Comparison of ENCODE assay signal across 8 cellular contexts in the genomic region with DNA sequence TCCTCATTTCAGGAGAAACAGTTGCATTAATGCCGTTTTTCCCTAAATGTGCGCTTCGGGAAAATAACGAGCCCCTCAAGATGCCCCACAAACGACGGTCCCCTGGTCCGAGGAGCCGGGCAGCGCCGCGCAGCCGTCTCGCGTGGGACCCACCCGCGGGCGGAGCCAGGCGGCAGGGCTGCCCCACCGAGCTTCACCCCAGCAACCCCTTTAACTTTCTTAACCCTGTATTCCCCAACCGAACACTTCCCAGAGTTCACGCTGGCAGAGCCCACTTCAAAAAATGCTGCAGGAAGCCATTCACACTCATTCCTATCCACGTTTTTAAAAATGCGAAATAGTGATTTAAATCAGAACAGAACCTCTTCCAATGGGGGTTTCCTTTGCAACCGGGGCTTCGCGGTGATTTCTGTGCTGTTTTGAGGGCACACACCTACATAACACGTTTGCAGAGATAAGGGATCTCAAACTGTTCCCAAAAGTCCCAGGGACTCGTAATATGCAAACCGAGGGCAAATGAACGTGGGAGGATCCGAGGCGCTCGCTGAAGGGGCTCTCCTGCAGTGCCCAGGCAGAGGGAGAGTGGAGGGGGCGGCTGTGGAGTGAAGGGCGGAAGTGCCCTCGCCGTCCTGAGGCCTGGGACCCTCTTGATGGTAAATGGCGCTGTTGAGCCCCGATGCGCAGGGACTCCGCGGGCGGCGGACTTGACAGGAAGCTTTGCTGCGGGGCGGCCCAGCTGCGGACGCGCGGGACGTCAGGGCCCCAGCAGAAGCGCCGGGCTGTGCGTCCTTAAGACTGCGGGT.
DNase-seq lines count a peak whose midpoint lies in the region; ATAC-seq, FAIRE-seq and TF ChIP-seq lines count a peak whose summit lies in the region.

No MANE protein-coding gene starts in this region.

- ATAC-seq in HG03175 (IDR thresholded peaks at IDR 0.05; ENCODE audit: unreplicated experiment) (peak; percentile 93), Panc1 (peak; percentile 95)
- peak; percentile 88 for ATAC-seq in activated naive CD8-positive, alpha-beta T cell treated with anti-CD3 and anti-CD28 coated beads, Interleukin-2, amount 50 U/mL, for 24 hours

- peak; percentile 85 for FAIRE-seq in GM19239 (lab: Jason Lieb, UNC)

- in situ Hi-C loops in Panc1 (cut with HindIII; ENCODE audit: low pct_unique_long_range_greater_than_20kb, low sequenced_read_pairs) = no loop called here

- H3K9me3 Mint-ChIP-seq in CD4-positive, alpha-beta memory T cell = peaks cover 0 to 3% (median 0%) of the 10 kb centered on the region in 8 donors
- H3K9me3 Mint-ChIP-seq in activated naive CD8-positive, alpha-beta T cell treated with anti-CD3 and anti-CD28 coated beads, Interleukin-2, amount 50 U/mL, for 24 hours = no peaks in the 10 kb centered on the region

- no peak overlapping the region for H3K27ac ChIP-seq in CD4-positive, alpha-beta memory T cell (ENCODE audit: low read depth, low read length)
- H3K27ac ChIP-seq in Panc1 (ENCODE audit: low read length) (no peak overlapping the region), sigmoid colon (peak overlapping the region in 2 of 4 donors; percentile 10 to 49)

- no peaks in the 10 kb centered on the region for H3K9me3 ChIP-seq in CD4-positive, alpha-beta memory T cell (ENCODE audit: control insufficient read depth in 1 of 2, low read length in 2 of 2)
- H3K9me3 ChIP-seq in Panc1 (ENCODE audit: control insufficient read depth, insufficient read depth, low read depth, low read length) = no peaks in the 10 kb centered on the region
- no peaks in the 10 kb centered on the region for H3K9me3 ChIP-seq in sigmoid colon

- H3K27me3 Mint-ChIP-seq in CD4-positive, alpha-beta memory T cell = peaks cover 9 to 22% of the 10 kb centered on the region in 2 donors
- H3K27me3 Mint-ChIP-seq in activated naive CD8-positive, alpha-beta T cell treated with anti-CD3 and anti-CD28 coated beads, Interleukin-2, amount 50 U/mL, for 24 hours = peaks cover 41% of the 10 kb centered on the region

- peaks cover 4 to 9% (median 6%) of the 10 kb centered on the region in 4 donors for H3K4me1 Mint-ChIP-seq in CD4-positive, alpha-beta memory T cell
- peaks cover 9% of the 10 kb centered on the region for H3K4me1 Mint-ChIP-seq in activated naive CD8-positive, alpha-beta T cell treated with anti-CD3 and anti-CD28 coated beads, Interleukin-2, amount 50 U/mL, for 24 hours

- no peak for TF ChIP-seq POLR2A in sigmoid colon (IDR thresholded peaks at IDR 0.05)

- intact Hi-C loops in CD4-positive, alpha-beta memory T cell (cut with micrococcal nuclease) = loop anchor here (5.0 kb wide), 1 partner anchor 357 kb away; no protein-coding TSS in a partner anchor
- intact Hi-C loops in Panc1 (cut with micrococcal nuclease; ENCODE audit: unreplicated experiment) = no loop called here
- intact Hi-C loops in sigmoid colon (cut with DNase I) = no loop called here

- 1% methylated on average over 55 of the region's 55 CpGs for WGBS in sigmoid colon, 2 donors

- peaks cover 4% of the 10 kb centered on the region for H3K4me1 ChIP-seq in CD4-positive, alpha-beta memory T cell (ENCODE audit: insufficient read depth, low read length)
- H3K4me1 ChIP-seq in Panc1 (ENCODE audit: control insufficient read depth, insufficient read depth, low read length) (peaks cover 4% of the 10 kb centered on the region; the same call in 1 of the 2 replicates), sigmoid colon (peaks cover 0 to 14% (median 7%) of the 10 kb centered on the region in 4 donors)

- POLR2A ChIA-PET in CD4-positive, alpha-beta memory T cell (lab: Charles Lee; ENCODE audit: partially characterized antibody) = no interaction called here
- POLR2A ChIA-PET in Panc1 (lab: Charles Lee) = no interaction called here

- no TSS peak for BruUV-seq in Panc1 (replicated peaks; lab: Mats Ljungman, UMichigan)

- no peaks in the 10 kb centered on the region for H3K27me3 ChIP-seq in CD4-positive, alpha-beta memory T cell (ENCODE audit: insufficient read depth, low read length)
- H3K27me3 ChIP-seq in Panc1 (ENCODE audit: control insufficient read depth, insufficient read depth, low read length) (peaks cover 32% of the 10 kb centered on the region), sigmoid colon (no peaks in the 10 kb centered on the region)

- TF ChIP-seq EP300 in sigmoid colon (IDR thresholded peaks at IDR 0.05) = no peak

- peak overlapping the region in 3 of 7 donors; percentile 18 to 67 (median 31) for H3K27ac Mint-ChIP-seq in CD4-positive, alpha-beta memory T cell
- H3K27ac Mint-ChIP-seq in activated naive CD8-positive, alpha-beta T cell treated with anti-CD3 and anti-CD28 coated beads, Interleukin-2, amount 50 U/mL, for 24 hours = no peak overlapping the region

- TF ChIP-seq CTCF in Panc1 (IDR thresholded peaks at IDR 0.05) = peak; percentile 27; the same call in 1 of the 2 replicates
- TF ChIP-seq CTCF in sigmoid colon (IDR thresholded peaks at IDR 0.05) = no peak

- H3K4me3 ChIP-seq in CD4-positive, alpha-beta memory T cell (ENCODE audit: low read length in 2 of 2) = peak overlapping the region in 1 of 2 donors; percentile 42
- H3K4me3 ChIP-seq in Panc1 (ENCODE audit: low read depth in 2 of 2, low read length in 2 of 2) (peak overlapping the region; percentile 48 to 71), sigmoid colon (peak overlapping the region; percentile 49 to 69 (median 51))

- DNase-seq in CD4-positive, alpha-beta memory T cell = peak; percentile 4 to 39 (median 14)
- DNase-seq in GM19239 (ENCODE audit: insufficient read length, low spot score) = peak; percentile 28
- DNase-seq in Panc1 (ENCODE audit: low read depth, low spot score) = no peak
- DNase-seq in activated naive CD8-positive, alpha-beta T cell treated with anti-CD3 and anti-CD28 coated beads, Interleukin-2, amount 50 U/mL, for 24 hours = peak; percentile 57
- peak; percentile 7 for DNase-seq in hepatic stellate cell (ENCODE audit: low spot score)
- peak; percentile 67 for DNase-seq in sigmoid colon
- DNase-seq in 8988T = no peak

- no peaks in the 10 kb centered on the region for H3K36me3 Mint-ChIP-seq in CD4-positive, alpha-beta memory T cell
- H3K36me3 Mint-ChIP-seq in activated naive CD8-positive, alpha-beta T cell treated with anti-CD3 and anti-CD28 coated beads, Interleukin-2, amount 50 U/mL, for 24 hours (ENCODE audit: low read depth) = no peaks in the 10 kb centered on the region

- H3K4me3 Mint-ChIP-seq in CD4-positive, alpha-beta memory T cell = peak overlapping the region; percentile 75 to 90 (median 84)
- H3K4me3 Mint-ChIP-seq in activated naive CD8-positive, alpha-beta T cell treated with anti-CD3 and anti-CD28 coated beads, Interleukin-2, amount 50 U/mL, for 24 hours = peak overlapping the region; percentile 79

- no peaks in the 10 kb centered on the region for H3K36me3 ChIP-seq in CD4-positive, alpha-beta memory T cell (ENCODE audit: insufficient read depth, low read length)
- H3K36me3 ChIP-seq in Panc1 (ENCODE audit: control insufficient read depth, insufficient read depth, low read length) = no peaks in the 10 kb centered on the region
- no peaks in the 10 kb centered on the region for H3K36me3 ChIP-seq in sigmoid colon

- CTCF ChIA-PET in CD4-positive, alpha-beta memory T cell (lab: Charles Lee; ENCODE audit: partially characterized antibody) = no interaction called here
- CTCF ChIA-PET in Panc1 (lab: Charles Lee) = interaction anchor here (0.6 kb wide), 1 partner anchor 442 kb away, joined by 4 read pairs; no protein-coding TSS in a partner anchor

Comparison
In these comparisons a context has a peak if more than half of its experiments do, and no peak if none do; other contexts are left out.
1. DNase-seq: peak in CD4-positive, alpha-beta memory T cell (5 of 5), GM19239 (single experiment), activated naive CD8-positive, alpha-beta T cell treated with anti-CD3 and anti-CD28 coated beads, Interleukin-2, amount 50 U/mL, for 24 hours (single experiment), hepatic stellate cell (single experiment) and sigmoid colon (single experiment); none in Panc1 (single experiment) and 8988T (single experiment).
2. Peak in every context shown above with its lines, with median percentiles within 50 percentile points of each other: ATAC-seq.